17 cellular contexts compared by ENCODE assay signal in genomic region chr6:109002882-109003281, GRCh38.
A peak's percentile ranks its signal among the peaks of the same experiment; 100 is the strongest.
DNase-seq lines count a peak whose midpoint lies in the region; ATAC-seq, FAIRE-seq and TF ChIP-seq lines count a peak whose summit lies in the region.
"Had no signal": no experiment of that assay in that cellular context is flagged by ENCODE, and none has a peak within 500 bp of the region (broad histone marks: within the 10 kb centered on the region; RNA-seq: fewer than 3 reads in every experiment).

No MANE protein-coding gene starts in this region.

- peak; percentile 41 for FAIRE-seq in islet of Langerhans (lab: Jason Lieb, UNC)

- peak overlapping the region; percentile 69 to 95 for H3K27ac Mint-ChIP-seq in natural killer cell
- no peak overlapping the region for H3K27ac Mint-ChIP-seq in natural killer cell treated with Interleukin-12 subunit alpha and Interleukin-12 subunit beta and Interleukin-15 and Interleukin-18, amount 100 ng/mL, for 72 hours
- H3K27ac Mint-ChIP-seq: activated naive CD8-positive, alpha-beta T cell treated with anti-CD3 and anti-CD28 coated beads, Interleukin-2, amount 10 ng/mL, durations not matched to agents 7 days and 5 days; CD4-positive, alpha-beta T cell; progenitor cell of endocrine pancreas had no signal

- H3K36me3 Mint-ChIP-seq in natural killer cell, result peaks cover 16% of the 10 kb centered on the region
- H3K36me3 Mint-ChIP-seq in natural killer cell treated with Interleukin-12 subunit alpha and Interleukin-12 subunit beta and Interleukin-15 and Interleukin-18, amount 100 ng/mL, for 72 hours, result no peaks in the 10 kb centered on the region

- H3K27me3 ChIP-seq in skeletal muscle tissue (ENCODE audit: control insufficient read depth in 3 of 3, insufficient read depth in 3 of 3, low read length in 3 of 3), result no peaks in the 10 kb centered on the region
- no peaks in the 10 kb centered on the region for H3K27me3 ChIP-seq in aorta (ENCODE audit: control insufficient read depth in 1 of 2, insufficient read depth in 2 of 2, low read length in 1 of 2)

- H3K4me3 Mint-ChIP-seq in natural killer cell, result no peak overlapping the region
- no peak overlapping the region for H3K4me3 Mint-ChIP-seq in natural killer cell treated with Interleukin-12 subunit alpha and Interleukin-12 subunit beta and Interleukin-15 and Interleukin-18, amount 100 ng/mL, for 72 hours
- H3K4me3 Mint-ChIP-seq: activated naive CD8-positive, alpha-beta T cell treated with anti-CD3 and anti-CD28 coated beads, Interleukin-2, amount 10 ng/mL, durations not matched to agents 7 days and 5 days; CD4-positive, alpha-beta T cell had no signal

- H3K27ac ChIP-seq in skeletal muscle tissue (ENCODE audit: low read depth, low read length) (peak overlapping the region; percentile 82), aorta (ENCODE audit: low read depth in 1 of 2, low read length in 2 of 2) (no peak overlapping the region)

- no peaks in the 10 kb centered on the region for H3K27me3 Mint-ChIP-seq in natural killer cell (ENCODE audit: low read depth in 2 of 2)
- no peaks in the 10 kb centered on the region for H3K27me3 Mint-ChIP-seq in natural killer cell treated with Interleukin-12 subunit alpha and Interleukin-12 subunit beta and Interleukin-15 and Interleukin-18, amount 100 ng/mL, for 72 hours
- H3K27me3 Mint-ChIP-seq: activated naive CD8-positive, alpha-beta T cell treated with anti-CD3 and anti-CD28 coated beads, Interleukin-2, amount 10 ng/mL, durations not matched to agents 7 days and 5 days; CD4-positive, alpha-beta T cell; progenitor cell of endocrine pancreas had no signal

- DNase-seq in natural killer cell, result no peak
- DNase-seq in natural killer cell treated with Interleukin-12 subunit alpha and Interleukin-12 subunit beta and Interleukin-15 and Interleukin-18, amount 100 ng/mL, for 72 hours (ENCODE audit: low spot score), result no peak
- no peak for DNase-seq in aorta
- no peak for DNase-seq in stimulated activated naive CD8-positive, alpha-beta T cell treated with anti-CD3 and anti-CD28 coated beads, Interleukin-15, Interleukin-2, amounts not matched to agents 100 U/mL and 50 U/mL, for 24 hours
- DNase-seq in retina, result no peak
- DNase-seq: activated CD4-positive, alpha-beta T cell treated with anti-CD3 and anti-CD28 coated beads, Interleukin-2, amount 50 U/mL, for 4 hours; activated naive CD8-positive, alpha-beta T cell treated with anti-CD3 and anti-CD28 coated beads, Interleukin-2, amount 10 ng/mL, durations not matched to agents 7 days and 5 days; activated T-cell treated with anti-CD3 and anti-CD28 coated beads, Interleukin-2, amount 50 U/mL, for 48 hours; CD4-positive, alpha-beta T cell; cerebellar nuclear complex; glutamatergic neuron; NCI-H146; NCI-H446 had no signal

- H3K4me3 ChIP-seq in skeletal muscle tissue (ENCODE audit: low read length in 3 of 3) (no peak overlapping the region), aorta (ENCODE audit: low read length in 2 of 2) (no peak overlapping the region)

- peak; percentile 52 to 74 (median 63) for ATAC-seq in natural killer cell
- no peak for ATAC-seq in natural killer cell treated with Interleukin-12 subunit alpha and Interleukin-12 subunit beta and Interleukin-15 and Interleukin-18, amount 100 ng/mL, for 72 hours
- ATAC-seq in aorta (ENCODE audit: low FRiP score), result peak; percentile 12
- ATAC-seq in stimulated activated naive CD8-positive, alpha-beta T cell treated with anti-CD3 and anti-CD28 coated beads, Interleukin-15, Interleukin-2, amounts not matched to agents 100 U/mL and 50 U/mL, for 24 hours, result no peak
- ATAC-seq in HG03342 (IDR thresholded peaks at IDR 0.05; ENCODE audit: unreplicated experiment), result no peak

- H3K4me1 ChIP-seq in skeletal muscle tissue (ENCODE audit: control insufficient read depth in 3 of 3, insufficient read depth in 3 of 3, low read length in 3 of 3) (peaks cover 19 to 42% (median 28%) of the 10 kb centered on the region in 3 donors), aorta (ENCODE audit: control insufficient read depth in 1 of 2, insufficient read depth in 2 of 2, low read length in 2 of 2) (peaks cover 0 to 1% of the 10 kb centered on the region in 2 donors)

- TF ChIP-seq CTCF in natural killer cell (IDR thresholded peaks at IDR 0.05), result no peak

- H3K36me3 ChIP-seq in skeletal muscle tissue (ENCODE audit: control insufficient read depth in 3 of 3, insufficient read depth in 3 of 3, low read length in 3 of 3) (peaks cover 0 to 20% (median 20%) of the 10 kb centered on the region in 3 donors), aorta (ENCODE audit: control insufficient read depth in 1 of 2, insufficient read depth in 2 of 2, low read length in 1 of 2) (peaks cover 0 to 2% of the 10 kb centered on the region in 2 donors)

- no peaks in the 10 kb centered on the region for H3K9me3 Mint-ChIP-seq in natural killer cell
- no peaks in the 10 kb centered on the region for H3K9me3 Mint-ChIP-seq in natural killer cell treated with Interleukin-12 subunit alpha and Interleukin-12 subunit beta and Interleukin-15 and Interleukin-18, amount 100 ng/mL, for 72 hours
- H3K9me3 Mint-ChIP-seq: activated naive CD8-positive, alpha-beta T cell treated with anti-CD3 and anti-CD28 coated beads, Interleukin-2, amount 10 ng/mL, durations not matched to agents 7 days and 5 days; CD4-positive, alpha-beta T cell had no signal

- no peaks in the 10 kb centered on the region for H3K9me3 ChIP-seq in skeletal muscle tissue (ENCODE audit: control insufficient read depth in 3 of 3, low read length in 3 of 3)
- H3K9me3 ChIP-seq in aorta (ENCODE audit: control insufficient read depth, low read length), result no peaks in the 10 kb centered on the region

- no peak overlapping the region for H3K9ac ChIP-seq in skeletal muscle tissue (ENCODE audit: low read depth in 1 of 3, low read length in 3 of 3)

- peaks cover 55% of the 10 kb centered on the region in 2 donors for H3K4me1 Mint-ChIP-seq in natural killer cell
- peaks cover 37 to 47% of the 10 kb centered on the region in 2 donors for H3K4me1 Mint-ChIP-seq in natural killer cell treated with Interleukin-12 subunit alpha and Interleukin-12 subunit beta and Interleukin-15 and Interleukin-18, amount 100 ng/mL, for 72 hours (ENCODE audit: low read depth in 2 of 2)

- intact Hi-C loops in natural killer cell (cut with micrococcal nuclease) (no loop called here), aorta (cut with DNase I) (loop anchor here in 1 of 2 donors (5.0 kb wide), 1 partner anchor 106 kb away; no protein-coding TSS in a partner anchor)

Comparison
In these comparisons a context has a peak if more than half of its experiments do, and no peak if none do; other contexts are left out.
1. ATAC-seq: peak in natural killer cell (3 of 3) and aorta (single experiment); none in natural killer cell treated with Interleukin-12 subunit alpha and Interleukin-12 subunit beta and Interleukin-15 and Interleukin-18, amount 100 ng/mL, for 72 hours (0 of 2), stimulated activated naive CD8-positive, alpha-beta T cell treated with anti-CD3 and anti-CD28 coated beads, Interleukin-15, Interleukin-2, amounts not matched to agents 100 U/mL and 50 U/mL, for 24 hours (single experiment) and HG03342 (single experiment).
2. H3K27ac Mint-ChIP-seq: peak in natural killer cell (2 of 2); none in natural killer cell treated with Interleukin-12 subunit alpha and Interleukin-12 subunit beta and Interleukin-15 and Interleukin-18, amount 100 ng/mL, for 72 hours (0 of 2).